Comparison of ENCODE assay signal across 21 cellular contexts in genomic region chr4:141657550-141657949, GRCh38. TPM values are rescaled to one million over a fixed set of nuclear protein-coding genes. Genes with fewer than 3 reads are reported as not detected.
DNase-seq lines count a peak whose midpoint lies in the region; ATAC-seq, FAIRE-seq and TF ChIP-seq lines count a peak whose summit lies in the region.
"Had no signal": no experiment of that assay in that cellular context is flagged by ENCODE, and none has a peak within 500 bp of the region (broad histone marks: within the 10 kb centered on the region; RNA-seq: fewer than 3 reads in every experiment).

No MANE protein-coding gene starts in this region.

- H2BK5ac ChIP-seq in H9 (ENCODE audit: insufficient read length, low read length): no peak overlapping the region

- H3K27me3 Mint-ChIP-seq in H9 (ENCODE audit: low read depth): no peaks in the 10 kb centered on the region
- H3K27me3 Mint-ChIP-seq in activated T-cell treated with anti-CD3 and anti-CD28 coated beads, Interleukin-2, amount 50 U/mL, for 72 hours (ENCODE audit: low read depth): no peaks in the 10 kb centered on the region

- H3K9me3 ChIP-seq in H9 (ENCODE audit: control insufficient read depth, low read depth, low read length) (no peaks in the 10 kb centered on the region), OCI-LY3 (ENCODE audit: insufficient read depth, low read length) (no peaks in the 10 kb centered on the region), GM12878 (replicated peaks; ENCODE audit: control insufficient read depth, insufficient read depth, low read length) (peaks cover 2% of the 10 kb centered on the region; the same call in 2 of the 3 replicates)
- H3K9me3 ChIP-seq: Caco-2, SJSA1 had no signal

- H3K9me3 Mint-ChIP-seq in H9: no peaks in the 10 kb centered on the region
- H3K9me3 Mint-ChIP-seq in activated T-cell treated with anti-CD3 and anti-CD28 coated beads, Interleukin-2, amount 50 U/mL, for 72 hours: no peaks in the 10 kb centered on the region
- H3K9me3 Mint-ChIP-seq: GM23338, HFFc6 had no signal

- H3K27me3 ChIP-seq in H9 (ENCODE audit: insufficient read depth, low read length): no peaks in the 10 kb centered on the region
- H3K27me3 ChIP-seq in OCI-LY3 (ENCODE audit: low read depth, low read length): no peaks in the 10 kb centered on the region
- H3K27me3 ChIP-seq in GM12878 (replicated peaks in 1 of 2; ENCODE audit: control insufficient read depth in 2 of 2, insufficient read depth in 2 of 2, low read length in 1 of 2): no peaks in the 10 kb centered on the region
- H3K27me3 ChIP-seq: SJSA1 had no signal

- no peaks in the 10 kb centered on the region for H3K79me1 ChIP-seq in H9 (ENCODE audit: insufficient read depth, low read depth, low read length, poor library complexity, severe bottlenecking)

- H3K4me1 ChIP-seq in H9 (ENCODE audit: insufficient read depth, low read length): no peaks in the 10 kb centered on the region
- peaks cover 11% of the 10 kb centered on the region for H3K4me1 ChIP-seq in OCI-LY3 (ENCODE audit: low read length)
- H3K4me1 ChIP-seq in GM12878 (ENCODE audit: control insufficient read depth, insufficient read depth, low read length): peaks cover 6% of the 10 kb centered on the region
- H3K4me1 ChIP-seq: Caco-2 had no signal

- no peak overlapping the region for H2BK15ac ChIP-seq in H9 (ENCODE audit: low read depth, low read length)

- H3K36me3 ChIP-seq in OCI-LY3 (replicated peaks; ENCODE audit: low read depth, low read length): no peaks in the 10 kb centered on the region
- peaks cover 0 to 2% of the 10 kb centered on the region in 2 experiments; a peak in 1 of 4 replicates for H3K36me3 ChIP-seq in GM12878 (ENCODE audit: control insufficient read depth in 2 of 2, insufficient read depth in 2 of 2, low read length in 1 of 2)
- H3K36me3 ChIP-seq: SJSA1 had no signal

- no peak overlapping the region for H2BK20ac ChIP-seq in H9 (ENCODE audit: low read depth, low read length, poor library complexity, severe bottlenecking)

- H2BK12ac ChIP-seq in H9 (ENCODE audit: insufficient read length, low read depth, low read length): no peak overlapping the region

- H2AFZ ChIP-seq in H9 (ENCODE audit: low read length): no peak overlapping the region
- no peak overlapping the region for H2AFZ ChIP-seq in OCI-LY3 (ENCODE audit: low read depth, low read length)
- H2AFZ ChIP-seq in GM12878 (ENCODE audit: control insufficient read depth, low read depth, low read length): no peak overlapping the region
- H2AFZ ChIP-seq: GM23338 had no signal

- no peak overlapping the region for H3K4me2 ChIP-seq in H9 (ENCODE audit: insufficient read depth, insufficient read length, low read length)
- H3K4me2 ChIP-seq in OCI-LY3 (ENCODE audit: low read length): no peak overlapping the region
- no peak overlapping the region for H3K4me2 ChIP-seq in GM12878 (ENCODE audit: control insufficient read depth, insufficient read depth)
- H3K4me2 ChIP-seq: GM23338 had no signal

- no peak overlapping the region for H3K14ac ChIP-seq in H9 (ENCODE audit: insufficient read depth, low read length)

- peak; percentile 8 for DNase-seq in DMS153 treated with DMSO at 0.1 percent for 48 hours (lab: John Stamatoyannopoulos, UW; ENCODE audit: unreplicated experiment)
- DNase-seq in DMS153 (lab: John Stamatoyannopoulos, UW): no peak
- DNase-seq in H9: no peak
- no peak for DNase-seq in GM12878 (ENCODE audit: low read depth, low spot score)
- DNase-seq in retina: no peak
- DNase-seq in activated T-cell treated with anti-CD3 and anti-CD28 coated beads, Interleukin-2, amount 50 U/mL, for 72 hours: no peak
- DNase-seq: 8988T, Caco-2, DMS79 treated with DMSO at 0.1 percent for 48 hours, HFFc6, KG1, NCI-H2029, NCI-H2227 treated with DMSO at 0.1 percent for 48 hours, NCI-H748 treated with DMSO at 0.1 percent for 48 hours, RPMI8226, T-helper 1 cell had no signal

- TF ChIP-seq EP300 in GM12878 (IDR thresholded peaks at IDR 0.05; ENCODE audit: borderline replicate concordance in 1 of 2, control insufficient read depth in 1 of 2, low read depth in 2 of 2, low read length in 2 of 2): no peak

- intact Hi-C loops in GM12878 (cut with micrococcal nuclease; ENCODE audit: unreplicated experiment): loop anchor here (5.0 kb wide), 1 partner anchor 350 kb away; no protein-coding TSS in a partner anchor

- no peaks in the 10 kb centered on the region for H3K36me3 Mint-ChIP-seq in H9 (ENCODE audit: insufficient read depth in 1 of 3, low read depth in 3 of 3)
- no peaks in the 10 kb centered on the region for H3K36me3 Mint-ChIP-seq in activated T-cell treated with anti-CD3 and anti-CD28 coated beads, Interleukin-2, amount 50 U/mL, for 72 hours (ENCODE audit: insufficient read depth in 2 of 2)

- no CpG with 5 or more reads among the region's 1 CpG for WGBS in H9 (ENCODE audit: extremely low coverage, insufficient read length, low lambda C conversion rate)
- WGBS in GM12878 (ENCODE audit: insufficient coverage, insufficient replicate concordance, low lambda C conversion rate, missing lambda C conversion rate): 92% methylated on average over 1 of the region's 1 CpG

- TF ChIP-seq CTCF in H9 (conservative IDR thresholded peaks at IDR 0.05) (peak; percentile 25; the same call in 1 of the 3 replicates), OCI-LY3 (IDR thresholded peaks at IDR 0.05; ENCODE audit: low read depth, low read length) (0 out of 2 replicates have a peak, but pooled peaks have one; percentile 11), GM12878 (IDR thresholded peaks at IDR 0.05 in 2 of 3, conservative IDR thresholded peaks at IDR 0.05 in 1 of 3; ENCODE audit: control insufficient read depth in 2 of 3, extremely low read depth in 1 of 3, insufficient read depth in 1 of 3, low read depth in 3 of 3, low read length in 3 of 3) (peak in 1 of 3 experiments; percentile 20; a peak in 1 of 6 replicates)

- no peak overlapping the region for H3K56ac ChIP-seq in H9 (ENCODE audit: insufficient read length, low read depth, low read length)

- H3K9ac ChIP-seq in H9 (ENCODE audit: extremely low read depth, insufficient read length, low read length) (no peak overlapping the region), OCI-LY3 (ENCODE audit: low read length) (no peak overlapping the region), GM12878 (ENCODE audit: control insufficient read depth, insufficient read depth, low read length) (no peak overlapping the region)

- no peak for FAIRE-seq in GM12878 (lab: Jason Lieb, UNC)

- no peak overlapping the region for H4K91ac ChIP-seq in H9 (ENCODE audit: insufficient read length, low read depth, low read length)

- ATAC-seq in GM12878 (peak; percentile 43), HG03135 (IDR thresholded peaks at IDR 0.05; ENCODE audit: unreplicated experiment) (no peak)
- no peak for ATAC-seq in activated T-cell treated with anti-CD3 and anti-CD28 coated beads, Interleukin-2, amount 50 U/mL, for 72 hours (replicated peaks in 1 of 2)
- ATAC-seq: GM23338 had no signal

- no peak overlapping the region for H2AK5ac ChIP-seq in H9 (ENCODE audit: insufficient read length, low read length)

- no peaks in the 10 kb centered on the region for H3K79me2 ChIP-seq in H9 (ENCODE audit: insufficient read depth, low read length)
- no peaks in the 10 kb centered on the region for H3K79me2 ChIP-seq in OCI-LY3 (ENCODE audit: low read length)
- H3K79me2 ChIP-seq in GM12878 (ENCODE audit: control insufficient read depth, insufficient read depth, low read length): peaks cover 14% of the 10 kb centered on the region

- no peak overlapping the region for H4K5ac ChIP-seq in H9 (ENCODE audit: insufficient read length, low read depth, low read length)

- no peak overlapping the region for H3T11ph ChIP-seq in H9 (ENCODE audit: low read length)

- no peak overlapping the region for H3K4me3 ChIP-seq in OCI-LY3 (ENCODE audit: low read length)
- H3K4me3 ChIP-seq in GM12878: no peak overlapping the region
- H3K4me3 ChIP-seq: GM23338, SJSA1 had no signal

- no peaks in the 10 kb centered on the region for H3K4me1 Mint-ChIP-seq in H9
- peaks cover 6% of the 10 kb centered on the region for H3K4me1 Mint-ChIP-seq in activated T-cell treated with anti-CD3 and anti-CD28 coated beads, Interleukin-2, amount 50 U/mL, for 72 hours (ENCODE audit: low read depth)
- H3K4me1 Mint-ChIP-seq: GM23338 had no signal

- no peak overlapping the region for H3K4me3 Mint-ChIP-seq in H9
- no peak overlapping the region for H3K4me3 Mint-ChIP-seq in activated T-cell treated with anti-CD3 and anti-CD28 coated beads, Interleukin-2, amount 50 U/mL, for 72 hours
- H3K4me3 Mint-ChIP-seq: GM23338, HFFc6 had no signal

- BruUV-seq in GM12878 (replicated peaks; lab: Mats Ljungman, UMichigan): no TSS peak

- no peaks in the 10 kb centered on the region for H4K20me1 ChIP-seq in H9 (ENCODE audit: control insufficient read depth, insufficient read depth, insufficient read length)
- H4K20me1 ChIP-seq in OCI-LY3 (ENCODE audit: insufficient read depth, low read length): no peaks in the 10 kb centered on the region
- no peaks in the 10 kb centered on the region for H4K20me1 ChIP-seq in GM12878 (ENCODE audit: control insufficient read depth, insufficient read depth)

- in situ Hi-C loops in GM12878 (cut with MboI): no loop called here

- RAD21 ChIA-PET in GM12878 (lab: Charles Lee; ENCODE audit: unreplicated experiment): interaction anchor here (0.5 to 1.1 kb wide), 4 partner anchors 12 to 351 kb away, joined by 3 to 8 read pairs (median 4); no protein-coding TSS in a partner anchor

- H2BK120ac ChIP-seq in H9 (ENCODE audit: low read depth, low read length, poor library complexity, severe bottlenecking): no peak overlapping the region

- H3K23me2 ChIP-seq in H9 (ENCODE audit: insufficient read length, low read depth, low read length, poor library complexity, severe bottlenecking): no peaks in the 10 kb centered on the region

- no peak overlapping the region for H3K23ac ChIP-seq in H9 (ENCODE audit: insufficient read length, low read depth, low read length)

- no peak overlapping the region for H3K4ac ChIP-seq in H9 (ENCODE audit: low read depth, low read length)

- H3K18ac ChIP-seq in H9 (ENCODE audit: insufficient read length, low read depth, low read length): no peak overlapping the region

- H4K8ac ChIP-seq in H9 (replicated peaks; ENCODE audit: insufficient read length, low read depth, low read length): no peak overlapping the region

- no peak overlapping the region for H3K27ac ChIP-seq in H9 (ENCODE audit: insufficient read length, low read depth, low read length)
- no peak overlapping the region for H3K27ac ChIP-seq in OCI-LY3 (ENCODE audit: low read length)
- no peak overlapping the region for H3K27ac ChIP-seq in GM12878 (ENCODE audit: control insufficient read depth, insufficient read depth)
- H3K27ac ChIP-seq: HL-60, SJSA1 had no signal

- no peak overlapping the region for H3K27ac Mint-ChIP-seq in H9
- no peak overlapping the region for H3K27ac Mint-ChIP-seq in activated T-cell treated with anti-CD3 and anti-CD28 coated beads, Interleukin-2, amount 50 U/mL, for 72 hours
- H3K27ac Mint-ChIP-seq: GM23338, HFFc6 had no signal

- no peak for TF ChIP-seq POLR2A in GM12878 (IDR thresholded peaks at IDR 0.05; ENCODE audit: low read depth, low read length)

- CTCF ChIA-PET in GM12878 (lab: Yijun Ruan, JAX): interaction anchor here (0.6 to 1.0 kb wide), 2 partner anchors 46 to 350 kb away, joined by 3 to 5 read pairs; no protein-coding TSS in a partner anchor

- POLR2A ChIA-PET in GM12878 (lab: Charles Lee): no interaction called here

- TF ChIP-seq RAD21 in GM12878 (IDR thresholded peaks at IDR 0.05; ENCODE audit: insufficient read depth, low read depth, low read length): peak; percentile 34; the same call in 1 of the 2 replicates

- SMC1A ChIA-PET in GM12878 (lab: Charles Lee; ENCODE audit: uncharacterized antibody, unreplicated experiment): interaction anchor here (0.5 to 1.9 kb wide), 5 partner anchors 10 to 60 kb away, joined by 3 to 6 read pairs (median 3); no protein-coding TSS in a partner anchor

RNA-seq across cellular contexts. Expression of gene IL15, which starts 21.2 kb away (rescaled TPM):
- total RNA-seq in H9 (2021) (0.39 and 0.61 TPM in 2 replicates), GM12878 (2014; rRNA removed) (9.8 and 12.8 TPM in 2 replicates), GM12878 (2014; rRNA removed; fragmentation: Illumina TruSeq; extraction: Trizol) (7.1 and 9.2 TPM in 2 replicates), GM12878 (2021) (7.0 and 8.1 TPM in 2 replicates)
- total RNA-seq in GM12878 (2013; cell fraction: nucleolus; rRNA removed): 99.5 and 111 TPM in 2 replicates
- polyA plus RNA-seq in GM12878 (2011; ENCODE audit: low read depth): 4.7 TPM
- polyA plus RNA-seq in GM12878 (2011; rRNA removed) (9.7 and 15.2 TPM in 2 replicates), GM12878 (2014; fragmentation: Illumina TruSeq; extraction: Trizol) (6.4 and 9.3 TPM in 2 replicates), GM12878 (2014; fragmentation: Nextera tagmentation; extraction: Ambion mirVana) (1 to 10 TPM; 6.0 to 7.3 TPM), GM12878 (2014; rRNA removed) (9.0 and 9.2 TPM in 2 replicates), GM12878 (2016; fragmentation: Nextera tagmentation; extraction: Ambion mirVana) (10 to 100 TPM; 10.6 to 11.4 TPM)
- polyA plus RNA-seq in GM12878 (2011; cell fraction: cytosol; rRNA removed): 2.6 and 3.0 TPM in 2 replicates
- polyA plus RNA-seq in GM12878 (2011; cell fraction: nucleus; rRNA removed): 16.0 and 16.7 TPM in 2 replicates
- polyA plus RNA-seq in GM12878 (2012): 8.9 and 13.7 TPM in 2 replicates
- polyA minus RNA-seq in GM12878 (2011; rRNA and poly(A)+ RNA removed): 5.2 and 5.3 TPM in 2 replicates
- polyA minus RNA-seq in GM12878 (2011; cell fraction: cytosol; rRNA and poly(A)+ RNA removed): 2.8 and 2.9 TPM in 2 replicates
- 19.3 and 29.9 TPM in 2 replicates for polyA minus RNA-seq in GM12878 (2011; cell fraction: nucleus; rRNA and poly(A)+ RNA removed)
- total RNA-seq in activated T-cell treated with anti-CD3 and anti-CD28 coated beads, Interleukin-2, amount 50 U/mL, for 72 hours: 1 to 10 TPM; 2.1 TPM
- total RNA-seq: Caco-2 had no signal
